ENCODE assay signal across 21 cellular contexts in genomic region chr14:100345711-100346110, GRCh38. TPM values are rescaled to one million over a fixed set of nuclear protein-coding genes. Genes with fewer than 3 reads are reported as not detected.
A peak's percentile ranks its signal among the peaks of the same experiment; 100 is the strongest.
DNase-seq lines count a peak whose midpoint lies in the region; ATAC-seq, FAIRE-seq and TF ChIP-seq lines count a peak whose summit lies in the region.
"Had no signal": no experiment of that assay in that cellular context is flagged by ENCODE, and none has a peak within 500 bp of the region (broad histone marks: within the 10 kb centered on the region; RNA-seq: fewer than 3 reads in every experiment).

No MANE protein-coding gene starts in this region.

- H3K79me2 ChIP-seq in GM12878 (ENCODE audit: control insufficient read depth, insufficient read depth, low read length): no peaks in the 10 kb centered on the region
- H3K79me2 ChIP-seq in HepG2 (ENCODE audit: insufficient read depth, low read length): no peaks in the 10 kb centered on the region

- no peaks in the 10 kb centered on the region for H3K27me3 ChIP-seq in H7 (ENCODE audit: control insufficient read depth, insufficient read depth, low read length)
- no peaks in the 10 kb centered on the region for H3K27me3 ChIP-seq in GM12878 (replicated peaks in 1 of 2; ENCODE audit: control insufficient read depth in 2 of 2, insufficient read depth in 2 of 2, low read length in 1 of 2)
- no peaks in the 10 kb centered on the region for H3K27me3 ChIP-seq in HepG2 (ENCODE audit: control insufficient read depth in 1 of 2, insufficient read depth in 2 of 2, low read length in 2 of 2)
- H3K27me3 ChIP-seq: BLaER1 treated with 17β-estradiol and CSF1 and Interleukin-3, amounts not matched to agents 10 nM and 100 nM had no signal

- H3K27ac ChIP-seq in GM12878 (ENCODE audit: control insufficient read depth, insufficient read depth) (no peak overlapping the region), HepG2 (ENCODE audit: extremely low read length, insufficient read depth, low read length) (no peak overlapping the region)
- H3K27ac ChIP-seq: BLaER1 treated with 17β-estradiol and CSF1 and Interleukin-3, amounts not matched to agents 10 nM and 100 nM had no signal

- peak; percentile 76 for DNase-seq in NCI-H748 (lab: John Stamatoyannopoulos, UW; ENCODE audit: unreplicated experiment)
- no peak for DNase-seq in NCI-H748 treated with DMSO at 0.1 percent for 48 hours (lab: John Stamatoyannopoulos, UW)
- peak; percentile 27 for DNase-seq in H7
- no peak for DNase-seq in GM12878 (ENCODE audit: low read depth, low spot score)
- DNase-seq in HepG2 (ENCODE audit: low spot score): no peak
- no peak for DNase-seq in iPS-NIHi7 (ENCODE audit: extremely low spot score)
- DNase-seq in GM12891 (ENCODE audit: insufficient read length, low spot score): no peak
- DNase-seq: GF-D8; HFFc6; MM.1S; NCI-H1105; NCI-H187 treated with DMSO at 0.1 percent for 48 hours; NCI-H2171 treated with DMSO at 0.1 percent for 48 hours; NK-92 treated with Interleukin-12 subunit alpha and Interleukin-12 subunit beta, amount 100 ng/mL, for 24 hours; SHP77 had no signal

- in situ Hi-C loops in GM12878 (cut with MboI): no loop called here
- in situ Hi-C loops in HepG2 (cut with HindIII; ENCODE audit: extremely low pct_ligation_motif_present, low pct_unique_long_range_greater_than_20kb): no loop called here

- TF ChIP-seq POLR2A in GM12878 (IDR thresholded peaks at IDR 0.05; ENCODE audit: low read depth, low read length): peak; percentile 43; the same call in 1 of the 2 replicates
- TF ChIP-seq POLR2A in HepG2 (IDR thresholded peaks at IDR 0.05; ENCODE audit: insufficient read depth in 1 of 2, low read depth in 2 of 2, low read length in 2 of 2): no peak
- TF ChIP-seq POLR2A in GM12891 (IDR thresholded peaks at IDR 0.05; ENCODE audit: low read depth, low read length): no peak

- BruUV-seq in GM12878 (replicated peaks; lab: Mats Ljungman, UMichigan) (no TSS peak), HepG2 (replicated peaks; lab: Mats Ljungman, UMichigan) (no TSS peak)

- RAD21 ChIA-PET in GM12878 (lab: Charles Lee; ENCODE audit: unreplicated experiment): no interaction called here

- H2AFZ ChIP-seq in GM12878 (ENCODE audit: control insufficient read depth, low read depth, low read length) (no peak overlapping the region), HepG2 (ENCODE audit: low read length) (no peak overlapping the region)

- WGBS in GM12878 (ENCODE audit: insufficient coverage, insufficient replicate concordance, low lambda C conversion rate, missing lambda C conversion rate): 98% methylated on average over 17 of the region's 17 CpGs
- 92% methylated on average over 6 of the region's 17 CpGs for WGBS in HepG2 (ENCODE audit: low lambda C conversion rate)

- no peak for TF ChIP-seq CTCF in GM12878 (IDR thresholded peaks at IDR 0.05 in 2 of 3, conservative IDR thresholded peaks at IDR 0.05 in 1 of 3; ENCODE audit: control insufficient read depth in 2 of 3, extremely low read depth in 1 of 3, insufficient read depth in 1 of 3, low read depth in 3 of 3, low read length in 3 of 3)
- TF ChIP-seq CTCF in HepG2 (CRISPR knock-in tag; IDR thresholded peaks at IDR 0.05): no peak

- no peak for TF ChIP-seq RAD21 in GM12878 (IDR thresholded peaks at IDR 0.05; ENCODE audit: insufficient read depth, low read depth, low read length)
- TF ChIP-seq RAD21 in HepG2 (CRISPR knock-in tag; IDR thresholded peaks at IDR 0.05): no peak

- H3K4me3 ChIP-seq in H7 (ENCODE audit: insufficient read depth, low read depth, low read length): no peak overlapping the region
- no peak overlapping the region for H3K4me3 ChIP-seq in GM12878
- H3K4me3 ChIP-seq in HepG2 (replicated peaks in 1 of 3; ENCODE audit: insufficient read depth in 1 of 3, low read depth in 2 of 3, low read length in 3 of 3): no peak overlapping the region
- H3K4me3 ChIP-seq: BLaER1 treated with 17β-estradiol and CSF1 and Interleukin-3, amounts not matched to agents 10 nM and 100 nM had no signal

- H3K9ac ChIP-seq in GM12878 (ENCODE audit: control insufficient read depth, insufficient read depth, low read length) (no peak overlapping the region), HepG2 (ENCODE audit: insufficient read depth, low read depth, low read length) (no peak overlapping the region)
- H3K9ac ChIP-seq: BLaER1 treated with 17β-estradiol and CSF1 and Interleukin-3, amounts not matched to agents 10 nM and 100 nM had no signal

- no peak for FAIRE-seq in GM12878 (lab: Jason Lieb, UNC)
- FAIRE-seq in HepG2 (lab: Jason Lieb, UNC): no peak
- FAIRE-seq in GM12891 (lab: Jason Lieb, UNC): no peak
- FAIRE-seq: A204.1, H1 had no signal

- TF ChIP-seq EP300 in GM12878 (IDR thresholded peaks at IDR 0.05; ENCODE audit: borderline replicate concordance in 1 of 2, control insufficient read depth in 1 of 2, low read depth in 2 of 2, low read length in 2 of 2) (no peak), HepG2 (IDR thresholded peaks at IDR 0.05; ENCODE audit: low read depth in 2 of 2, low read length in 2 of 2) (no peak), HepG2 (CRISPR knock-in tag; IDR thresholded peaks at IDR 0.05; ENCODE audit: borderline replicate concordance) (no peak)

- SMC1A ChIA-PET in GM12878 (lab: Charles Lee; ENCODE audit: uncharacterized antibody, unreplicated experiment): no interaction called here

- H3K36me3 ChIP-seq in H7 (replicated peaks; ENCODE audit: control insufficient read depth, insufficient read depth, low read length) (peaks cover 28% of the 10 kb centered on the region), GM12878 (ENCODE audit: control insufficient read depth in 2 of 2, insufficient read depth in 2 of 2, low read length in 1 of 2) (peaks cover 33 to 41% of the 10 kb centered on the region in 2 experiments), HepG2 (replicated peaks in 1 of 2; ENCODE audit: control insufficient read depth in 1 of 2, insufficient read depth in 2 of 2, low read length in 2 of 2) (peaks cover 8 to 32% of the 10 kb centered on the region in 2 experiments; a peak in 4 of 5 replicates)

- ATAC-seq in GM12878: no peak
- ATAC-seq in HepG2: no peak
- no peak for ATAC-seq in GM18907 (IDR thresholded peaks at IDR 0.05; ENCODE audit: unreplicated experiment)

- intact Hi-C loops in GM12878 (cut with micrococcal nuclease; ENCODE audit: unreplicated experiment): no loop called here
- intact Hi-C loops in HepG2 (cut with micrococcal nuclease; ENCODE audit: unreplicated experiment): no loop called here

- H4K20me1 ChIP-seq in GM12878 (ENCODE audit: control insufficient read depth, insufficient read depth): no peaks in the 10 kb centered on the region
- no peaks in the 10 kb centered on the region for H4K20me1 ChIP-seq in HepG2 (ENCODE audit: insufficient read depth, low read length)

- H3K9me3 ChIP-seq in GM12878 (replicated peaks; ENCODE audit: control insufficient read depth, insufficient read depth, low read length) (no peaks in the 10 kb centered on the region), HepG2 (ENCODE audit: low read length) (no peaks in the 10 kb centered on the region)

- no peak overlapping the region for H3K4me2 ChIP-seq in GM12878 (ENCODE audit: control insufficient read depth, insufficient read depth)
- no peak overlapping the region for H3K4me2 ChIP-seq in HepG2 (ENCODE audit: low read depth, low read length)
- H3K4me2 ChIP-seq: BLaER1 treated with 17β-estradiol and CSF1 and Interleukin-3, amounts not matched to agents 10 nM and 100 nM had no signal

- H3K4me1 ChIP-seq in GM12878 (ENCODE audit: control insufficient read depth, insufficient read depth, low read length) (peaks cover 14% of the 10 kb centered on the region), HepG2 (ENCODE audit: insufficient read depth, low read length) (peaks cover 17% of the 10 kb centered on the region)

- POLR2A ChIA-PET in GM12878 (lab: Charles Lee): no interaction called here
- POLR2A ChIA-PET in HepG2 (lab: Yijun Ruan, JAX): no interaction called here

- CTCF ChIA-PET in GM12878 (lab: Yijun Ruan, JAX) (no interaction called here), HepG2 (lab: Yijun Ruan, JAX; ENCODE audit: low intra/inter-chr PET ratio, low total read pairs) (no interaction called here)

RNA-seq across cellular contexts. Expression of gene SLC25A47, which starts 22.6 kb away (rescaled TPM):
- total RNA-seq in H7 (2014; rRNA removed; shearing (Covaris generic)): 0.07 and 0.18 TPM in 2 replicates
- total RNA-seq in GM12878 (2013; cell fraction: nucleolus; rRNA removed): not detected in 2 replicates
- total RNA-seq in GM12878 (2014; rRNA removed) (not detected in 2 replicates), GM12878 (2014; rRNA removed; fragmentation: Illumina TruSeq; extraction: Trizol) (not detected in 2 replicates), GM12878 (2021) (not detected in 2 replicates), HepG2 (2016; rRNA removed; fragmentation: Illumina TruSeq; extraction: Trizol) (0.87 and 1.0 TPM in 2 replicates)
- polyA plus RNA-seq in GM12878 (2011; ENCODE audit: low read depth): not detected
- polyA plus RNA-seq in GM12878 (2011; rRNA removed) (not detected in 2 replicates), GM12878 (2014; fragmentation: Illumina TruSeq; extraction: Trizol) (not detected in 2 replicates), GM12878 (2014; fragmentation: Nextera tagmentation; extraction: Ambion mirVana) (not detected), GM12878 (2014; rRNA removed) (0.14 TPM in 1 of 2 replicates, not detected in the other), GM12878 (2016; fragmentation: Nextera tagmentation; extraction: Ambion mirVana) (not detected), HepG2 (2011; rRNA removed) (1.7 and 7.6 TPM in 2 replicates)
- polyA plus RNA-seq in GM12878 (2011; cell fraction: cytosol; rRNA removed): 0.03 TPM in 1 of 2 replicates, not detected in the other
- polyA plus RNA-seq in GM12878 (2011; cell fraction: nucleus; rRNA removed): 0.09 TPM in 1 of 2 replicates, not detected in the other
- polyA plus RNA-seq in GM12878 (2012): not detected in 2 replicates
- polyA minus RNA-seq in GM12878 (2011; rRNA and poly(A)+ RNA removed): not detected in 2 replicates
- not detected in 2 replicates for polyA minus RNA-seq in GM12878 (2011; cell fraction: cytosol; rRNA and poly(A)+ RNA removed)
- polyA minus RNA-seq in GM12878 (2011; cell fraction: nucleus; rRNA and poly(A)+ RNA removed): not detected in 2 replicates
- total RNA-seq in HepG2 (2016; cell fraction: cytosol; rRNA removed; fragmentation: Illumina TruSeq; extraction: Trizol; ENCODE audit: low read depth): 0.71 and 1.5 TPM in 2 replicates
- total RNA-seq in HepG2 (2016; cell fraction: insoluble cytoplasmic fraction; rRNA removed; fragmentation: Illumina TruSeq; extraction: Trizol): 0.88 and 0.95 TPM in 2 replicates
- 0.53 and 1.1 TPM in 2 replicates for total RNA-seq in HepG2 (2016; cell fraction: membrane; rRNA removed; fragmentation: Illumina TruSeq; extraction: Trizol)
- 0.47 and 0.65 TPM in 2 replicates for total RNA-seq in HepG2 (2016; cell fraction: nucleus; rRNA removed; fragmentation: Illumina TruSeq; extraction: Trizol)
- polyA plus RNA-seq in HepG2 (2011; cell fraction: cytosol; rRNA removed): 3.2 and 4.5 TPM in 2 replicates
- polyA plus RNA-seq in HepG2 (2011; cell fraction: nucleus; rRNA removed): 4.2 and 9.5 TPM in 2 replicates
- polyA plus RNA-seq in HepG2 (2012): 6.6 and 11.5 TPM in 2 replicates
- 0.17 and 0.24 TPM in 2 replicates for polyA plus RNA-seq in HepG2 (2016; cell fraction: cytosol; fragmentation: Illumina TruSeq; extraction: Trizol; ENCODE audit: low read depth)
- 0.51 and 0.54 TPM in 2 replicates for polyA plus RNA-seq in HepG2 (2016; cell fraction: insoluble cytoplasmic fraction; fragmentation: Illumina TruSeq; extraction: Trizol; ENCODE audit: low read depth)
- 0.41 and 0.42 TPM in 2 replicates for polyA plus RNA-seq in HepG2 (2016; cell fraction: membrane; fragmentation: Illumina TruSeq; extraction: Trizol; ENCODE audit: low read depth)
- 0.53 and 0.61 TPM in 2 replicates for polyA plus RNA-seq in HepG2 (2016; cell fraction: nucleus; fragmentation: Illumina TruSeq; extraction: Trizol; ENCODE audit: insufficient read depth, low read depth)
- polyA minus RNA-seq in HepG2 (2011; rRNA and poly(A)+ RNA removed; ENCODE audit: low replicate concordance): 4.3 TPM in 1 of 2 replicates, not detected in the other
- 2.3 and 3.1 TPM in 2 replicates for polyA minus RNA-seq in HepG2 (2011; cell fraction: cytosol; rRNA and poly(A)+ RNA removed)
- 0.52 and 1.5 TPM in 2 replicates for polyA minus RNA-seq in HepG2 (2011; cell fraction: nucleus; rRNA and poly(A)+ RNA removed)
- polyA plus RNA-seq in GM12891 (2012; ENCODE audit: low read depth, missing spikeins): not detected
- total RNA-seq: Daoy, H1, HFFc6, NCI-H460 had no signal
- polyA plus RNA-seq: H1 had no signal

RNA-seq across cellular contexts. Expression of gene WDR25, which starts 30.6 kb away (rescaled TPM):
- 10.6 and 18.4 TPM in 2 replicates for total RNA-seq in H7 (2014; rRNA removed; shearing (Covaris generic))
- 8.4 and 10.7 TPM in 2 replicates for total RNA-seq in GM12878 (2013; cell fraction: nucleolus; rRNA removed)
- total RNA-seq in GM12878 (2014; rRNA removed) (7.6 and 8.2 TPM in 2 replicates), GM12878 (2014; rRNA removed; fragmentation: Illumina TruSeq; extraction: Trizol) (3.2 and 4.1 TPM in 2 replicates), GM12878 (2021) (5.0 and 5.7 TPM in 2 replicates), HepG2 (2016; rRNA removed; fragmentation: Illumina TruSeq; extraction: Trizol) (4.2 and 4.6 TPM in 2 replicates)
- 1.2 TPM for polyA plus RNA-seq in GM12878 (2011; ENCODE audit: low read depth)
- polyA plus RNA-seq in GM12878 (2011; rRNA removed) (2.6 and 5.0 TPM in 2 replicates), GM12878 (2014; fragmentation: Illumina TruSeq; extraction: Trizol) (3.6 and 6.4 TPM in 2 replicates), GM12878 (2014; fragmentation: Nextera tagmentation; extraction: Ambion mirVana) (under 1 TPM; 0.16 to 0.86 TPM), GM12878 (2014; rRNA removed) (4.9 and 6.1 TPM in 2 replicates), GM12878 (2016; fragmentation: Nextera tagmentation; extraction: Ambion mirVana) (1 to 10 TPM; 8.6 to 9.0 TPM), HepG2 (2011; rRNA removed) (2.4 and 2.7 TPM in 2 replicates)
- 5.5 and 7.9 TPM in 2 replicates for polyA plus RNA-seq in GM12878 (2011; cell fraction: cytosol; rRNA removed)
- polyA plus RNA-seq in GM12878 (2011; cell fraction: nucleus; rRNA removed): 5.1 and 6.7 TPM in 2 replicates
- 3.3 TPM in 2 replicates for polyA plus RNA-seq in GM12878 (2012)
- polyA minus RNA-seq in GM12878 (2011; rRNA and poly(A)+ RNA removed): 4.0 and 8.5 TPM in 2 replicates
- 2.5 and 3.1 TPM in 2 replicates for polyA minus RNA-seq in GM12878 (2011; cell fraction: cytosol; rRNA and poly(A)+ RNA removed)
- polyA minus RNA-seq in GM12878 (2011; cell fraction: nucleus; rRNA and poly(A)+ RNA removed): 4.8 and 5.2 TPM in 2 replicates
- total RNA-seq in HepG2 (2016; cell fraction: cytosol; rRNA removed; fragmentation: Illumina TruSeq; extraction: Trizol; ENCODE audit: low read depth): 4.4 and 4.8 TPM in 2 replicates
- total RNA-seq in HepG2 (2016; cell fraction: insoluble cytoplasmic fraction; rRNA removed; fragmentation: Illumina TruSeq; extraction: Trizol): 3.9 and 4.2 TPM in 2 replicates
- 3.5 and 3.9 TPM in 2 replicates for total RNA-seq in HepG2 (2016; cell fraction: membrane; rRNA removed; fragmentation: Illumina TruSeq; extraction: Trizol)
- 2.5 and 2.6 TPM in 2 replicates for total RNA-seq in HepG2 (2016; cell fraction: nucleus; rRNA removed; fragmentation: Illumina TruSeq; extraction: Trizol)
- polyA plus RNA-seq in HepG2 (2011; cell fraction: cytosol; rRNA removed): 1.7 and 2.6 TPM in 2 replicates
- 2.3 and 2.6 TPM in 2 replicates for polyA plus RNA-seq in HepG2 (2011; cell fraction: nucleus; rRNA removed)
- polyA plus RNA-seq in HepG2 (2012): 1.7 TPM in 2 replicates
- 1.4 and 2.7 TPM in 2 replicates for polyA plus RNA-seq in HepG2 (2016; cell fraction: cytosol; fragmentation: Illumina TruSeq; extraction: Trizol; ENCODE audit: low read depth)
- 4.5 and 5.6 TPM in 2 replicates for polyA plus RNA-seq in HepG2 (2016; cell fraction: insoluble cytoplasmic fraction; fragmentation: Illumina TruSeq; extraction: Trizol; ENCODE audit: low read depth)
- polyA plus RNA-seq in HepG2 (2016; cell fraction: membrane; fragmentation: Illumina TruSeq; extraction: Trizol; ENCODE audit: low read depth): 1.9 and 2.2 TPM in 2 replicates
- polyA plus RNA-seq in HepG2 (2016; cell fraction: nucleus; fragmentation: Illumina TruSeq; extraction: Trizol; ENCODE audit: insufficient read depth, low read depth): 3.1 and 4.3 TPM in 2 replicates
- 6.6 and 21.3 TPM in 2 replicates for polyA minus RNA-seq in HepG2 (2011; rRNA and poly(A)+ RNA removed; ENCODE audit: low replicate concordance)
- polyA minus RNA-seq in HepG2 (2011; cell fraction: cytosol; rRNA and poly(A)+ RNA removed): 2.1 and 2.2 TPM in 2 replicates
- polyA minus RNA-seq in HepG2 (2011; cell fraction: nucleus; rRNA and poly(A)+ RNA removed): 3.7 and 5.2 TPM in 2 replicates
- polyA plus RNA-seq in GM12891 (2012; ENCODE audit: low read depth, missing spikeins): 3.7 TPM

RNA-seq across cellular contexts. Expression of gene SLC25A29, which starts 39.5 kb away (rescaled TPM):
- 124 and 131 TPM in 2 replicates for total RNA-seq in H7 (2014; rRNA removed; shearing (Covaris generic))
- 131 and 162 TPM in 2 replicates for total RNA-seq in GM12878 (2013; cell fraction: nucleolus; rRNA removed)
- total RNA-seq in GM12878 (2014; rRNA removed): 10.3 and 12.1 TPM in 2 replicates
- 3.3 and 3.6 TPM in 2 replicates for total RNA-seq in GM12878 (2014; rRNA removed; fragmentation: Illumina TruSeq; extraction: Trizol)
- total RNA-seq in GM12878 (2021): 11.6 and 12.3 TPM in 2 replicates
- polyA plus RNA-seq in GM12878 (2011; ENCODE audit: low read depth): 2.8 TPM
- 6.2 and 11.5 TPM in 2 replicates for polyA plus RNA-seq in GM12878 (2011; rRNA removed)
- 12.2 and 21.9 TPM in 2 replicates for polyA plus RNA-seq in GM12878 (2011; cell fraction: cytosol; rRNA removed)
- polyA plus RNA-seq in GM12878 (2011; cell fraction: nucleus; rRNA removed): 94.5 and 119 TPM in 2 replicates
- 8.5 and 9.8 TPM in 2 replicates for polyA plus RNA-seq in GM12878 (2012)
- polyA plus RNA-seq in GM12878 (2014; fragmentation: Illumina TruSeq; extraction: Trizol): 2.0 and 3.4 TPM in 2 replicates
- under 1 TPM in 1 of 2 experiments, not detected in 1; 0.42 TPM for polyA plus RNA-seq in GM12878 (2014; fragmentation: Nextera tagmentation; extraction: Ambion mirVana)
- polyA plus RNA-seq in GM12878 (2014; rRNA removed): 13.3 and 15.9 TPM in 2 replicates
- 1 to 10 TPM; 4.0 TPM for polyA plus RNA-seq in GM12878 (2016; fragmentation: Nextera tagmentation; extraction: Ambion mirVana)
- 1.6 and 5.5 TPM in 2 replicates for polyA minus RNA-seq in GM12878 (2011; rRNA and poly(A)+ RNA removed)
- 1.8 and 4.8 TPM in 2 replicates for polyA minus RNA-seq in GM12878 (2011; cell fraction: cytosol; rRNA and poly(A)+ RNA removed)
- polyA minus RNA-seq in GM12878 (2011; cell fraction: nucleus; rRNA and poly(A)+ RNA removed): 10.3 and 12.6 TPM in 2 replicates
- total RNA-seq in HepG2 (2016; rRNA removed; fragmentation: Illumina TruSeq; extraction: Trizol): 9.6 and 17.2 TPM in 2 replicates
- 2.4 and 2.6 TPM in 2 replicates for total RNA-seq in HepG2 (2016; cell fraction: cytosol; rRNA removed; fragmentation: Illumina TruSeq; extraction: Trizol; ENCODE audit: low read depth)
- 9.5 and 17.7 TPM in 2 replicates for total RNA-seq in HepG2 (2016; cell fraction: insoluble cytoplasmic fraction; rRNA removed; fragmentation: Illumina TruSeq; extraction: Trizol)
- 6.9 and 7.4 TPM in 2 replicates for total RNA-seq in HepG2 (2016; cell fraction: membrane; rRNA removed; fragmentation: Illumina TruSeq; extraction: Trizol)
- 15.9 and 18.2 TPM in 2 replicates for total RNA-seq in HepG2 (2016; cell fraction: nucleus; rRNA removed; fragmentation: Illumina TruSeq; extraction: Trizol)
- polyA plus RNA-seq in HepG2 (2011; rRNA removed): 12.2 and 16.1 TPM in 2 replicates
- polyA plus RNA-seq in HepG2 (2011; cell fraction: cytosol; rRNA removed): 6.9 and 11.5 TPM in 2 replicates
- 98.4 and 122 TPM in 2 replicates for polyA plus RNA-seq in HepG2 (2011; cell fraction: nucleus; rRNA removed)
- 6.9 and 8.5 TPM in 2 replicates for polyA plus RNA-seq in HepG2 (2012)
- polyA plus RNA-seq in HepG2 (2016; cell fraction: cytosol; fragmentation: Illumina TruSeq; extraction: Trizol; ENCODE audit: low read depth): 1.4 and 1.6 TPM in 2 replicates
- polyA plus RNA-seq in HepG2 (2016; cell fraction: insoluble cytoplasmic fraction; fragmentation: Illumina TruSeq; extraction: Trizol; ENCODE audit: low read depth): 8.9 and 9.4 TPM in 2 replicates
- polyA plus RNA-seq in HepG2 (2016; cell fraction: membrane; fragmentation: Illumina TruSeq; extraction: Trizol; ENCODE audit: low read depth): 3.8 and 4.2 TPM in 2 replicates
- polyA plus RNA-seq in HepG2 (2016; cell fraction: nucleus; fragmentation: Illumina TruSeq; extraction: Trizol; ENCODE audit: insufficient read depth, low read depth): 47.1 and 52.2 TPM in 2 replicates
- 9.4 and 18.9 TPM in 2 replicates for polyA minus RNA-seq in HepG2 (2011; rRNA and poly(A)+ RNA removed; ENCODE audit: low replicate concordance)
- 4.6 and 8.4 TPM in 2 replicates for polyA minus RNA-seq in HepG2 (2011; cell fraction: cytosol; rRNA and poly(A)+ RNA removed)
- 9.1 and 11.2 TPM in 2 replicates for polyA minus RNA-seq in HepG2 (2011; cell fraction: nucleus; rRNA and poly(A)+ RNA removed)
- 3.8 TPM for polyA plus RNA-seq in GM12891 (2012; ENCODE audit: low read depth, missing spikeins)

Comparison
In these comparisons a context has a peak if more than half of its experiments do, and no peak if none do; other contexts are left out.
1. DNase-seq: peak in NCI-H748 (single experiment) and H7 (single experiment); none in NCI-H748 treated with DMSO at 0.1 percent for 48 hours (single experiment), GM12878 (single experiment), HepG2 (single experiment), iPS-NIHi7 (single experiment) and GM12891 (single experiment).